In the genomic region with DNA sequence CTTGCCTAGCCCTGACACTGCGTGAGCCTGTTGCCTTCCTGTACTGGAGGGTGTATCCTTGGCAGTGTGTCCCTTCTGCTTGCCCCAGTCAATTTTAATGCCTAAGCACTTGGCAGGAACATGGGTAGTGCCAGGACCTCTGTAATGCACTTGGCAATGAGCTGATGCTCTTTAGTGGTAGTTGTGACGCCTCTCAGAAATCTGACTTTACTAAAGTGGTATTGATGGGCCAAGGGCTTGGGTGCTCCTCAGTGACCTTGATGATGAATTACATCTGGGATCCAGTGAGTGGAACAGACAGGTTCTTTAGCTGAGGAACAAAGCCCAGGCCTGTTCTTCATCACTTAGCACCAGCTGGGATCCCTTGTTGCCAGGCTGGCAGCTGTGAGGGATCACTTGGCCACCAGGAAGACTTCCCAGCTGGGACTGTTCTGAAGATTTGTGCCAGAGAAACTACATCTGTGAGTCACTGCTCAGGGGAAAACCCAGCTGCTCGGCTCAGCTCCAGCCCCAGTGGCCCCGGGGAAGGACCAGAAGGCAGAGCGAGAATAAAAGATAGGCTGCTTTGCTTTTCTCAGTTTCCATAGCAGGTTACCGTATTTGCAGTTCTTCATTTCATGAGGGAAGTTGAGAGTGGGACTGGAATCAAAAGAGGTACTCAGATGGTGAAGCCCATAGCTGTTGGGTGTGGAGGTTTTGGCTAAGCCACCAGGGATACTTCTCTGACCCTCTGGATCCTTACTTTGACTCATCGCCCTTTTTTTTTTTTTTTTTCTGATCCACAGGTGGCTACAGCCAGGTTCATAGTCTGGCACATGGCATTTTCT, we compare ENCODE assay signal across 9 cellular contexts. TPM values are rescaled to one million over a fixed set of nuclear protein-coding genes. Genes with fewer than 3 reads are reported as not detected.
DNase-seq lines count a peak whose midpoint lies in the region; ATAC-seq and TF ChIP-seq lines count a peak whose summit lies in the region.
"Had no signal": no experiment of that assay in that cellular context is flagged by ENCODE, and none has a peak within 500 bp of the region (broad histone marks: within the 10 kb centered on the region; RNA-seq: fewer than 3 reads in every experiment).

No MANE protein-coding gene starts in this region.

- H3K9me3 ChIP-seq in AG04450 (ENCODE audit: control insufficient read depth, insufficient read depth, low read length): no peaks in the 10 kb centered on the region

- H3K27me3 ChIP-seq in AG04450 (ENCODE audit: control insufficient read depth, insufficient read depth, low read length): peaks cover 6% of the 10 kb centered on the region

- no peaks in the 10 kb centered on the region for H3K27me3 Mint-ChIP-seq in central memory CD8-positive, alpha-beta T cell
- H3K27me3 Mint-ChIP-seq in natural killer cell (ENCODE audit: low read depth in 2 of 2): peaks cover 0 to under 1% of the 10 kb centered on the region in 2 donors

- H3K4me3 ChIP-seq in AG04450 (ENCODE audit: low read depth, low read length): no peak overlapping the region

- H3K4me3 Mint-ChIP-seq in central memory CD8-positive, alpha-beta T cell: peak overlapping the region; percentile 62
- peak overlapping the region; percentile 18 for H3K4me3 Mint-ChIP-seq in natural killer cell

- no peak for TF ChIP-seq CTCF in AG04450 (IDR thresholded peaks at IDR 0.05; ENCODE audit: low read depth, low read length)
- TF ChIP-seq CTCF in natural killer cell (IDR thresholded peaks at IDR 0.05): no peak

- H3K27ac ChIP-seq in AG04450 (ENCODE audit: low read depth, low read length): no peak overlapping the region

- H3K27ac Mint-ChIP-seq in central memory CD8-positive, alpha-beta T cell (ENCODE audit: low read depth): peak overlapping the region; percentile 93
- H3K27ac Mint-ChIP-seq in natural killer cell: peak overlapping the region; percentile 47 to 71

- H3K9me3 Mint-ChIP-seq in central memory CD8-positive, alpha-beta T cell: peaks cover 3% of the 10 kb centered on the region
- no peaks in the 10 kb centered on the region for H3K9me3 Mint-ChIP-seq in natural killer cell

- DNase-seq in AG04450 (ENCODE audit: low read depth, low spot score) (peak; percentile 46), GM19240 (ENCODE audit: insufficient read length, low spot score) (peak; percentile 38), natural killer cell (no peak), superior temporal gyrus (ENCODE audit: extremely low spot score) (peak; percentile 65), HuH-7.5 (ENCODE audit: low spot score) (no peak)
- DNase-seq in activated CD4-positive, CD25-positive, alpha-beta regulatory T cell treated with anti-CD3 and anti-CD28 coated beads, Interleukin-2, amount 50 U/mL, for 72 hours: peak; percentile 66
- DNase-seq in central memory CD8-positive, alpha-beta T cell (ENCODE audit: low spot score in 2 of 2): no peak
- DNase-seq: DND-41 had no signal

- intact Hi-C loops in natural killer cell (cut with micrococcal nuclease): loop anchor here (5.0 kb wide), 1 partner anchor 38 kb away; a partner anchor contains a TSS

- ATAC-seq in HG03342 (IDR thresholded peaks at IDR 0.05; ENCODE audit: unreplicated experiment): peak; percentile 71
- no peak for ATAC-seq in central memory CD8-positive, alpha-beta T cell (replicated peaks; ENCODE audit: extremely low read depth, poor library complexity, severe bottlenecking)
- ATAC-seq in natural killer cell: peak in 1 of 3 donors; percentile 45

- CTCF ChIA-PET in AG04450 (lab: Charles Lee): interaction anchor here (1.5 to 2.0 kb wide), 2 partner anchors 15 to 130 kb away, joined by 7 to 8 read pairs; no protein-coding TSS in a partner anchor

- no peaks in the 10 kb centered on the region for H3K36me3 Mint-ChIP-seq in central memory CD8-positive, alpha-beta T cell (ENCODE audit: insufficient read depth)
- no peaks in the 10 kb centered on the region for H3K36me3 Mint-ChIP-seq in natural killer cell

- POLR2A ChIA-PET in AG04450 (lab: Yijun Ruan, JAX): no interaction called here

- H3K4me1 Mint-ChIP-seq in central memory CD8-positive, alpha-beta T cell: peaks cover 52% of the 10 kb centered on the region
- H3K4me1 Mint-ChIP-seq in natural killer cell: peaks cover 42 to 47% of the 10 kb centered on the region in 2 donors

RNA-seq across cellular contexts. Expression of a gene that starts 28.5 kb away (rescaled TPM):
- not detected in 2 replicates for polyA plus RNA-seq in AG04450 (2011; rRNA removed)
- polyA minus RNA-seq in AG04450 (2011; rRNA and poly(A)+ RNA removed): not detected in 2 replicates
- total RNA-seq in natural killer cell: 1 to 10 TPM in 1 of 3 donors, under 1 TPM in 2; 0.07 to 2.6 (median 0.26) TPM

RNA-seq across cellular contexts. Expression of a gene that starts 40.1 kb away (rescaled TPM):
- 0.12 and 0.16 TPM in 2 replicates for polyA plus RNA-seq in AG04450 (2011; rRNA removed)
- polyA minus RNA-seq in AG04450 (2011; rRNA and poly(A)+ RNA removed): 0.22 and 0.69 TPM in 2 replicates
- total RNA-seq in natural killer cell: 10 to 100 TPM; 19.7 to 36.2 (median 30.3) TPM

Comparison
In these comparisons a context has a peak if more than half of its experiments do, and no peak if none do; other contexts are left out.
1. DNase-seq: peak in AG04450 (single experiment), GM19240 (single experiment), activated CD4-positive, CD25-positive, alpha-beta regulatory T cell treated with anti-CD3 and anti-CD28 coated beads, Interleukin-2, amount 50 U/mL, for 72 hours (single experiment) and superior temporal gyrus (single experiment); none in central memory CD8-positive, alpha-beta T cell (0 of 2), natural killer cell (single experiment) and HuH-7.5 (single experiment).